ENCODE assay signal across 7 cellular contexts in genomic region chr7:121395961-121396757, GRCh38. TPM values are rescaled to one million over a fixed set of nuclear protein-coding genes. Genes with fewer than 3 reads are reported as not detected.
DNase-seq lines count a peak whose midpoint lies in the region; ATAC-seq, FAIRE-seq and TF ChIP-seq lines count a peak whose summit lies in the region.

A gene with protein sequence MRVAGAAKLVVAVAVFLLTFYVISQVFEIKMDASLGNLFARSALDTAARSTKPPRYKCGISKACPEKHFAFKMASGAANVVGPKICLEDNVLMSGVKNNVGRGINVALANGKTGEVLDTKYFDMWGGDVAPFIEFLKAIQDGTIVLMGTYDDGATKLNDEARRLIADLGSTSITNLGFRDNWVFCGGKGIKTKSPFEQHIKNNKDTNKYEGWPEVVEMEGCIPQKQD (minus strand): TSS chr7:121396308. CDS start chr7:121382969, 13,339 bp downstream.

- H3K9me3 Mint-ChIP-seq in T-helper 2 cell treated with Interferon-gamma antibody and Interleukin-4, amounts not matched to agents 5 μg/mL and 100 μg/mL, for 36 hours: peaks cover 3% of the 10 kb centered on the region
- H3K9me3 Mint-ChIP-seq in astrocyte (ENCODE audit: unreplicated experiment): no peaks in the 10 kb centered on the region

- TF ChIP-seq CTCF in astrocyte (IDR thresholded peaks at IDR 0.05; ENCODE audit: insufficient read depth, low read depth, low read length) (peak; percentile 36), hepatocyte (IDR thresholded peaks at IDR 0.05; ENCODE audit: poor library complexity) (peak; percentile 89)

- peaks cover 15% of the 10 kb centered on the region for H3K36me3 Mint-ChIP-seq in T-helper 2 cell treated with Interferon-gamma antibody and Interleukin-4, amounts not matched to agents 5 μg/mL and 100 μg/mL, for 36 hours (ENCODE audit: low read depth)
- peaks cover 4% of the 10 kb centered on the region for H3K36me3 Mint-ChIP-seq in astrocyte (ENCODE audit: low read depth, unreplicated experiment)

- H3K4me3 ChIP-seq in astrocyte (ENCODE audit: insufficient read depth, low read depth, low read length) (peak within 1 kb of the TSS; percentile 99), hepatocyte (peak within 1 kb of the TSS; percentile 69)

- FAIRE-seq in astrocyte (lab: Jason Lieb, UNC): no peak

- H3K27me3 Mint-ChIP-seq in T-helper 2 cell treated with Interferon-gamma antibody and Interleukin-4, amounts not matched to agents 5 μg/mL and 100 μg/mL, for 36 hours (ENCODE audit: low read depth): no peaks in the 10 kb centered on the region
- no peaks in the 10 kb centered on the region for H3K27me3 Mint-ChIP-seq in astrocyte (ENCODE audit: low read depth, unreplicated experiment)

- H3K36me3 ChIP-seq in astrocyte (ENCODE audit: insufficient read depth, low read length): peaks cover 3% of the 10 kb centered on the region
- H3K36me3 ChIP-seq in hepatocyte (replicated peaks; ENCODE audit: insufficient read depth, low read depth): no peaks in the 10 kb centered on the region

- ATAC-seq in GM18499 (IDR thresholded peaks at IDR 0.05; ENCODE audit: insufficient read depth, unreplicated experiment) (peak; percentile 74), HG02885 (IDR thresholded peaks at IDR 0.05; ENCODE audit: poor library complexity, unreplicated experiment) (peak; percentile 85)

- H3K9ac ChIP-seq in astrocyte (ENCODE audit: low read length): peak within 1 kb of the TSS; percentile 94

- WGBS in hepatocyte (ENCODE audit: low lambda C conversion rate, missing lambda C conversion rate): 2% methylated on average over 24 of the region's 85 CpGs

- H3K9me3 ChIP-seq in astrocyte (ENCODE audit: insufficient read depth, low read depth, low read length) (no peaks in the 10 kb centered on the region), hepatocyte (ENCODE audit: low read depth) (no peaks in the 10 kb centered on the region)

- H3K4me2 ChIP-seq in astrocyte (ENCODE audit: low read length) (peak within 1 kb of the TSS; percentile 95), hepatocyte (peak within 1 kb of the TSS; percentile 79)

- H3K27me3 ChIP-seq in astrocyte (ENCODE audit: insufficient read depth, low read length) (no peaks in the 10 kb centered on the region), hepatocyte (no peaks in the 10 kb centered on the region)

- H3K4me1 ChIP-seq in astrocyte (ENCODE audit: insufficient read depth, low read length): peaks cover 11% of the 10 kb centered on the region
- peaks cover 14% of the 10 kb centered on the region for H3K4me1 ChIP-seq in hepatocyte (ENCODE audit: insufficient read depth)

- DNase-seq in NCI-H187 (lab: John Stamatoyannopoulos, UW) (peak; percentile 84 to 88), astrocyte (ENCODE audit: low read depth) (peak; percentile 78), hepatocyte (ENCODE audit: low spot score) (peak; percentile 96), retina (peak; percentile 96)
- DNase-seq in T-helper 2 cell treated with Interferon-gamma antibody and Interleukin-4, amounts not matched to agents 5 μg/mL and 100 μg/mL, for 36 hours (ENCODE audit: low spot score): peak; percentile 93

- H3K79me2 ChIP-seq in astrocyte (ENCODE audit: insufficient read depth, low read length) (peaks cover 47% of the 10 kb centered on the region), hepatocyte (peaks cover 45% of the 10 kb centered on the region)

- H3K4me1 Mint-ChIP-seq in T-helper 2 cell treated with Interferon-gamma antibody and Interleukin-4, amounts not matched to agents 5 μg/mL and 100 μg/mL, for 36 hours (ENCODE audit: low read depth): peaks cover 38% of the 10 kb centered on the region
- H3K4me1 Mint-ChIP-seq in astrocyte (ENCODE audit: low read depth, unreplicated experiment): peaks cover 5% of the 10 kb centered on the region

- H2AFZ ChIP-seq in astrocyte (ENCODE audit: low read depth, low read length) (peak within 1 kb of the TSS; percentile 79), hepatocyte (peak within 1 kb of the TSS; percentile 67)

- H3K27ac Mint-ChIP-seq in T-helper 2 cell treated with Interferon-gamma antibody and Interleukin-4, amounts not matched to agents 5 μg/mL and 100 μg/mL, for 36 hours: peak within 1 kb of the TSS; percentile 87
- H3K27ac Mint-ChIP-seq in astrocyte (ENCODE audit: unreplicated experiment): peak within 1 kb of the TSS; percentile 86

- H3K4me3 Mint-ChIP-seq in T-helper 2 cell treated with Interferon-gamma antibody and Interleukin-4, amounts not matched to agents 5 μg/mL and 100 μg/mL, for 36 hours: peak within 1 kb of the TSS; percentile 92
- peak within 1 kb of the TSS; percentile 94 for H3K4me3 Mint-ChIP-seq in astrocyte (ENCODE audit: unreplicated experiment)

- peak within 1 kb of the TSS; percentile 84 for H3K27ac ChIP-seq in astrocyte (ENCODE audit: low read depth, low read length)
- H3K27ac ChIP-seq in hepatocyte: peak within 1 kb of the TSS; percentile 94

- H3K9me2 ChIP-seq in hepatocyte (replicated peaks; ENCODE audit: insufficient read depth): no peaks in the 10 kb centered on the region

- H4K20me1 ChIP-seq in astrocyte (ENCODE audit: insufficient read depth, low read length) (peaks cover 34% of the 10 kb centered on the region), hepatocyte (ENCODE audit: insufficient read depth, poor library complexity, severe bottlenecking) (peaks cover 3% of the 10 kb centered on the region)

RNA-seq across cellular contexts. Expression of the gene that starts here (rescaled TPM):
- 61.0 and 71.8 TPM in 2 replicates for total RNA-seq in astrocyte
- 113 and 119 TPM in 2 replicates for total RNA-seq in hepatocyte
- 120 and 127 TPM in 2 replicates for polyA plus RNA-seq in hepatocyte

Comparison
In these comparisons a context has a peak if more than half of its experiments do, and no peak if none do; other contexts are left out.
1. Peak in every context shown above with its lines: DNase-seq, ATAC-seq, H3K4me3 ChIP-seq and H3K27ac ChIP-seq.